ENCODE assay signal across 8 cellular contexts in genomic region chr12:116878567-116879508, GRCh38. TPM values are rescaled to one million over a fixed set of nuclear protein-coding genes. Genes with fewer than 3 reads are reported as not detected.
DNase-seq lines count a peak whose midpoint lies in the region; ATAC-seq and TF ChIP-seq lines count a peak whose summit lies in the region.

No MANE protein-coding gene starts in this region.

- H3K27ac Mint-ChIP-seq in activated T-helper 1 cell treated with anti-CD3 and anti-CD28 coated beads, Interleukin-12 subunit alpha, Interleukin-12 subunit beta, Interleukin-2, Interleukin-4 antibody, amounts not matched to agents 30 ng/mL and 10 ng/mL and 1 ng/mL, durations not matched to agents 14 hours and 24 hours and 36 hours: no peak overlapping the region

- peaks cover 73% of the 10 kb centered on the region for H3K27me3 Mint-ChIP-seq in activated T-helper 1 cell treated with anti-CD3 and anti-CD28 coated beads, Interleukin-12 subunit alpha, Interleukin-12 subunit beta, Interleukin-2, Interleukin-4 antibody, amounts not matched to agents 30 ng/mL and 10 ng/mL and 1 ng/mL, durations not matched to agents 14 hours and 24 hours and 36 hours (ENCODE audit: insufficient read depth)

- ATAC-seq in left ventricle myocardium superior: peak; percentile 51
- peak; percentile 24 for ATAC-seq in upper lobe of right lung
- no peak for ATAC-seq in GM19328 (IDR thresholded peaks at IDR 0.05; ENCODE audit: unreplicated experiment)

- peaks cover 5% of the 10 kb centered on the region for H3K36me3 Mint-ChIP-seq in activated T-helper 1 cell treated with anti-CD3 and anti-CD28 coated beads, Interleukin-12 subunit alpha, Interleukin-12 subunit beta, Interleukin-2, Interleukin-4 antibody, amounts not matched to agents 30 ng/mL and 10 ng/mL and 1 ng/mL, durations not matched to agents 14 hours and 24 hours and 36 hours (ENCODE audit: low read depth)

- no peak overlapping the region for H3K27ac ChIP-seq in upper lobe of right lung

- DNase-seq in left ventricle myocardium superior: peak; percentile 29
- no peak for DNase-seq in cardiac septum (ENCODE audit: low spot score)
- no peak for DNase-seq in activated T-helper 1 cell treated with anti-CD3 and anti-CD28 coated beads, Interleukin-12 subunit alpha, Interleukin-12 subunit beta, Interleukin-2, Interleukin-4 antibody, amounts not matched to agents 30 ng/mL and 10 ng/mL and 1 ng/mL, durations not matched to agents 14 hours and 24 hours and 36 hours (ENCODE audit: low spot score)
- DNase-seq in islet precursor cell: peak; percentile 89
- DNase-seq in upper lobe of right lung: no peak
- no peak for DNase-seq in SIG-M5 (lab: John Stamatoyannopoulos, UW)
- DNase-seq in NCI-H1694 treated with DMSO at 0.1 percent for 48 hours (lab: John Stamatoyannopoulos, UW): no peak

- H3K4me3 ChIP-seq in upper lobe of right lung: peak overlapping the region; percentile 29

- intact Hi-C loops in left ventricle myocardium superior (cut with micrococcal nuclease) (no loop called here), cardiac septum (cut with DNase I) (no loop called here), upper lobe of right lung (cut with DNase I) (no loop called here)
- intact Hi-C loops in activated T-helper 1 cell treated with anti-CD3 and anti-CD28 coated beads, Interleukin-12 subunit alpha, Interleukin-12 subunit beta, Interleukin-2, Interleukin-4 antibody, amounts not matched to agents 30 ng/mL and 10 ng/mL and 1 ng/mL, durations not matched to agents 14 hours and 24 hours and 36 hours (cut with micrococcal nuclease): no loop called here

- H3K4me3 Mint-ChIP-seq in activated T-helper 1 cell treated with anti-CD3 and anti-CD28 coated beads, Interleukin-12 subunit alpha, Interleukin-12 subunit beta, Interleukin-2, Interleukin-4 antibody, amounts not matched to agents 30 ng/mL and 10 ng/mL and 1 ng/mL, durations not matched to agents 14 hours and 24 hours and 36 hours: peak overlapping the region; percentile 78

- H3K4me1 Mint-ChIP-seq in activated T-helper 1 cell treated with anti-CD3 and anti-CD28 coated beads, Interleukin-12 subunit alpha, Interleukin-12 subunit beta, Interleukin-2, Interleukin-4 antibody, amounts not matched to agents 30 ng/mL and 10 ng/mL and 1 ng/mL, durations not matched to agents 14 hours and 24 hours and 36 hours (ENCODE audit: low read depth): peaks cover 33% of the 10 kb centered on the region

- peaks cover 88% of the 10 kb centered on the region for H3K27me3 ChIP-seq in upper lobe of right lung

- H3K36me3 ChIP-seq in upper lobe of right lung: no peaks in the 10 kb centered on the region

- peaks cover 29% of the 10 kb centered on the region for H3K4me1 ChIP-seq in upper lobe of right lung

- TF ChIP-seq CTCF in upper lobe of right lung (IDR thresholded peaks at IDR 0.05): no peak

- no peaks in the 10 kb centered on the region for H3K9me3 ChIP-seq in upper lobe of right lung

- H3K9me3 Mint-ChIP-seq in activated T-helper 1 cell treated with anti-CD3 and anti-CD28 coated beads, Interleukin-12 subunit alpha, Interleukin-12 subunit beta, Interleukin-2, Interleukin-4 antibody, amounts not matched to agents 30 ng/mL and 10 ng/mL and 1 ng/mL, durations not matched to agents 14 hours and 24 hours and 36 hours: peaks cover 8% of the 10 kb centered on the region

RNA-seq across cellular contexts. Expression of gene HRK, which starts 2.4 kb away (rescaled TPM):
- 0.20 TPM for total RNA-seq in left ventricle myocardium superior
- total RNA-seq in cardiac septum: 0.59 TPM
- total RNA-seq in activated T-helper 1 cell treated with anti-CD3 and anti-CD28 coated beads, Interleukin-12 subunit alpha, Interleukin-12 subunit beta, Interleukin-2, Interleukin-4 antibody, amounts not matched to agents 30 ng/mL and 10 ng/mL and 1 ng/mL, durations not matched to agents 14 hours and 24 hours and 36 hours: not detected in 2 replicates
- total RNA-seq in upper lobe of right lung: not detected

RNA-seq across cellular contexts. Expression of gene FBXW8, which starts 31.9 kb away (rescaled TPM):
- total RNA-seq in left ventricle myocardium superior: 5.1 TPM
- 10.4 TPM for total RNA-seq in cardiac septum
- total RNA-seq in activated T-helper 1 cell treated with anti-CD3 and anti-CD28 coated beads, Interleukin-12 subunit alpha, Interleukin-12 subunit beta, Interleukin-2, Interleukin-4 antibody, amounts not matched to agents 30 ng/mL and 10 ng/mL and 1 ng/mL, durations not matched to agents 14 hours and 24 hours and 36 hours: 6.7 and 7.3 TPM in 2 replicates
- total RNA-seq in upper lobe of right lung: 16.8 TPM

Comparison
In these comparisons a context has a peak if more than half of its experiments do, and no peak if none do; other contexts are left out.
1. DNase-seq: peak in left ventricle myocardium superior (single experiment) and islet precursor cell (single experiment); none in cardiac septum (single experiment), activated T-helper 1 cell treated with anti-CD3 and anti-CD28 coated beads, Interleukin-12 subunit alpha, Interleukin-12 subunit beta, Interleukin-2, Interleukin-4 antibody, amounts not matched to agents 30 ng/mL and 10 ng/mL and 1 ng/mL, durations not matched to agents 14 hours and 24 hours and 36 hours (single experiment), upper lobe of right lung (single experiment), SIG-M5 (single experiment) and NCI-H1694 treated with DMSO at 0.1 percent for 48 hours (single experiment).